ENCODE assay signal across 19 cellular contexts in genomic region chr6:14126250-14126649, GRCh38.
"Had no signal": no experiment of that assay in that cellular context is flagged by ENCODE, and none has a peak within 500 bp of the region (broad histone marks: within the 10 kb centered on the region; RNA-seq: fewer than 3 reads in every experiment).

No MANE protein-coding gene starts in this region.

- H3K36me3 ChIP-seq: gastroesophageal sphincter, heart left ventricle, thyroid gland had no signal

- H3K27me3 ChIP-seq: gastroesophageal sphincter, heart left ventricle, thyroid gland had no signal

- H3K27ac Mint-ChIP-seq: activated CD4-positive, alpha-beta memory T cell treated with anti-CD3 and anti-CD28 coated beads, Interleukin-2, amount 10 ng/mL, durations not matched to agents 7 days and 5 days; activated naive CD4-positive, alpha-beta T cell treated with anti-CD3 and anti-CD28 coated beads for 36 hours; mesothelial cell of epicardium; nephron had no signal

- H3K27me3 Mint-ChIP-seq: activated CD4-positive, alpha-beta memory T cell treated with anti-CD3 and anti-CD28 coated beads, Interleukin-2, amount 10 ng/mL, durations not matched to agents 7 days and 5 days; activated naive CD8-positive, alpha-beta T cell treated with anti-CD3 and anti-CD28 coated beads, Interleukin-2, amount 50 U/mL, for 24 hours; activated T-helper 17 cell treated with anti-CD3 and anti-CD28 coated beads, Interleukin-2, amount 50 U/mL, for 72 hours; central memory CD8-positive, alpha-beta T cell had no signal

- DNase-seq: activated CD4-positive, alpha-beta memory T cell treated with anti-CD3 and anti-CD28 coated beads, Interleukin-2, amount 10 ng/mL, durations not matched to agents 7 days and 5 days; activated CD4-positive, alpha-beta T cell treated with anti-CD3 and anti-CD28 coated beads for 4 hours; activated naive CD4-positive, alpha-beta T cell treated with anti-CD3 and anti-CD28 coated beads for 36 hours; activated naive CD8-positive, alpha-beta T cell treated with anti-CD3 and anti-CD28 coated beads, Interleukin-2, amount 50 U/mL, for 24 hours; activated T-cell treated with anti-CD3 and anti-CD28 coated beads, Interleukin-2, amount 50 U/mL, for 1 hour; aorta; cortex of kidney; heart left ventricle; kidney; stimulated activated naive CD4-positive, alpha-beta T cell treated with Interleukin-2 at 50 U/mL for 16 hours; thyroid gland had no signal

- H3K4me3 ChIP-seq: gastroesophageal sphincter, heart left ventricle, lung, thyroid gland had no signal

- ATAC-seq: activated naive CD8-positive, alpha-beta T cell treated with anti-CD3 and anti-CD28 coated beads, Interleukin-2, amount 50 U/mL, for 24 hours; activated T-helper 17 cell treated with anti-CD3 and anti-CD28 coated beads, Interleukin-2, amount 50 U/mL, for 72 hours; esophagus mucosa; gastroesophageal sphincter; heart left ventricle; left lobe of liver had no signal

- H3K9me3 Mint-ChIP-seq: activated CD4-positive, alpha-beta memory T cell treated with anti-CD3 and anti-CD28 coated beads, Interleukin-2, amount 10 ng/mL, durations not matched to agents 7 days and 5 days; activated naive CD4-positive, alpha-beta T cell treated with anti-CD3 and anti-CD28 coated beads for 36 hours; activated naive CD8-positive, alpha-beta T cell treated with anti-CD3 and anti-CD28 coated beads, Interleukin-2, amount 50 U/mL, for 24 hours; activated T-helper 17 cell treated with anti-CD3 and anti-CD28 coated beads, Interleukin-2, amount 50 U/mL, for 72 hours; central memory CD8-positive, alpha-beta T cell; mesothelial cell of epicardium; nephron had no signal

- H3K27ac ChIP-seq: gastroesophageal sphincter, heart left ventricle, thyroid gland had no signal

- H3K9me3 ChIP-seq: gastroesophageal sphincter, heart left ventricle, thyroid gland had no signal

- H3K4me3 Mint-ChIP-seq: activated CD4-positive, alpha-beta memory T cell treated with anti-CD3 and anti-CD28 coated beads, Interleukin-2, amount 10 ng/mL, durations not matched to agents 7 days and 5 days; activated naive CD4-positive, alpha-beta T cell treated with anti-CD3 and anti-CD28 coated beads for 36 hours; activated naive CD8-positive, alpha-beta T cell treated with anti-CD3 and anti-CD28 coated beads, Interleukin-2, amount 50 U/mL, for 24 hours; activated T-helper 17 cell treated with anti-CD3 and anti-CD28 coated beads, Interleukin-2, amount 50 U/mL, for 72 hours; central memory CD8-positive, alpha-beta T cell; mesothelial cell of epicardium; nephron had no signal

- H3K36me3 Mint-ChIP-seq: mesothelial cell of epicardium had no signal
